Comparison of ENCODE assay signal across 9 cellular contexts in the genomic region with DNA sequence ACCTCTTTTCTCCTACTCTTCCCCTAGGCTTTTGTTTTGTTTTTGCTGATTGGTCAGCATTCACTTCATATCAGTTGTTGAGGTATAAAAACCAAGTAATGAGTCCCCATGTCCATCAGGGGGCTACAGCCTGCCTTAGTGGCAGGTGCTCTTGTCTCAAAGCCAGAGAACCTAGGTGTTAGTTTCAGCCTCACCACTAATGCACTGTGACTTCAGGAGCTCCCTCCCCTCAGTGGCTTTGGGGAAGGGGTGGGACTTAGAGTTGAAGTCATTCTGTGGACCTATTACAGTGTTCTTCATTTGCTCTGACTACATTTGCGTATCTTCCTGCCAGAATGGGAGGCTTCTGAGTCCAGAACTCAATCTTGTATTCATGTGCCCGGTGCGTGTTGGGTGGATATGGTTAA. TPM values are rescaled to one million over a fixed set of nuclear protein-coding genes. Genes with fewer than 3 reads are reported as not detected.
A peak's percentile ranks its signal among the peaks of the same experiment; 100 is the strongest.
DNase-seq lines count a peak whose midpoint lies in the region; ATAC-seq, FAIRE-seq and TF ChIP-seq lines count a peak whose summit lies in the region.
"Had no signal": no experiment of that assay in that cellular context is flagged by ENCODE, and none has a peak within 500 bp of the region (broad histone marks: within the 10 kb centered on the region; RNA-seq: fewer than 3 reads in every experiment).

No MANE protein-coding gene starts in this region.

- H3K4me2 ChIP-seq in astrocyte (ENCODE audit: low read length) (no peak overlapping the region), PC-9 (no peak overlapping the region)

- no peak overlapping the region for H3K4me3 ChIP-seq in astrocyte (ENCODE audit: insufficient read depth, low read depth, low read length)
- no peak overlapping the region for H3K4me3 ChIP-seq in PC-9
- no peak overlapping the region for H3K4me3 ChIP-seq in esophagus muscularis mucosa

- H3K27ac ChIP-seq in astrocyte (ENCODE audit: low read depth, low read length) = no peak overlapping the region
- no peak overlapping the region for H3K27ac ChIP-seq in PC-9
- H3K27ac ChIP-seq in esophagus muscularis mucosa (replicated peaks in 1 of 4) = no peak overlapping the region

- H3K4me1 Mint-ChIP-seq in IgD-negative memory B cell = peaks cover 16 to 35% (median 29%) of the 10 kb centered on the region in 3 donors
- H3K4me1 Mint-ChIP-seq in astrocyte (ENCODE audit: low read depth, unreplicated experiment) = peaks cover 26% of the 10 kb centered on the region

- no peaks in the 10 kb centered on the region for H3K9me2 ChIP-seq in PC-9 (ENCODE audit: insufficient read depth)

- no peak overlapping the region for H2AFZ ChIP-seq in astrocyte (ENCODE audit: low read depth, low read length)
- H2AFZ ChIP-seq in PC-9 = no peak overlapping the region

- H3K9me3 ChIP-seq in astrocyte (ENCODE audit: insufficient read depth, low read depth, low read length) (no peaks in the 10 kb centered on the region), PC-9 (ENCODE audit: insufficient read depth, low read depth) (0 out of 2 replicates have a peak, but pooled peaks cover 8% of the 10 kb centered on the region), esophagus muscularis mucosa (no peaks in the 10 kb centered on the region)

- H3K4me1 ChIP-seq in astrocyte (ENCODE audit: insufficient read depth, low read length) (peaks cover 7% of the 10 kb centered on the region), PC-9 (replicated peaks; ENCODE audit: insufficient read depth) (peaks cover 22% of the 10 kb centered on the region), esophagus muscularis mucosa (peaks cover 33 to 60% (median 54%) of the 10 kb centered on the region in 4 donors)

- H3K9me3 Mint-ChIP-seq in IgD-negative memory B cell (no peaks in the 10 kb centered on the region), astrocyte (ENCODE audit: unreplicated experiment) (no peaks in the 10 kb centered on the region)

- no peak for DNase-seq in astrocyte (ENCODE audit: low read depth)
- DNase-seq in PC-9 = no peak
- no peak for DNase-seq in esophagus muscularis mucosa (ENCODE audit: extremely low spot score)
- DNase-seq in NCI-H524 treated with DMSO at 0.1 percent for 48 hours (lab: John Stamatoyannopoulos, UW) = no peak
- no peak for DNase-seq in GM03348 (ENCODE audit: low spot score)

- WGBS in esophagus muscularis mucosa = 97% methylated on average over 3 of the region's 3 CpGs

- no TSS peak for BruUV-seq in PC-9 (replicated peaks; lab: Mats Ljungman, UMichigan)

- H3K27me3 ChIP-seq in astrocyte (ENCODE audit: insufficient read depth, low read length) (no peaks in the 10 kb centered on the region), PC-9 (ENCODE audit: insufficient read depth, low read depth) (no peaks in the 10 kb centered on the region), esophagus muscularis mucosa (no peaks in the 10 kb centered on the region)

- H3K9ac ChIP-seq in astrocyte (ENCODE audit: low read length) = no peak overlapping the region

- CTCF ChIA-PET in PC-9 (lab: Charles Lee) = no interaction called here

- TF ChIP-seq EP300 in esophagus muscularis mucosa (IDR thresholded peaks at IDR 0.05) = no peak

- H3K79me2 ChIP-seq in astrocyte (ENCODE audit: insufficient read depth, low read length) (peaks cover 74% of the 10 kb centered on the region), PC-9 (ENCODE audit: low read depth) (peaks cover 56% of the 10 kb centered on the region)

- peak; percentile 100 for ATAC-seq in GM21619 (IDR thresholded peaks at IDR 0.05; ENCODE audit: unreplicated experiment)

- intact Hi-C loops in PC-9 (cut with micrococcal nuclease; ENCODE audit: unreplicated experiment) (no loop called here), esophagus muscularis mucosa (cut with DNase I) (no loop called here)

- H3K4me3 Mint-ChIP-seq in IgD-negative memory B cell = peak overlapping the region in 3 of 4 donors; percentile 2 to 25 (median 17)
- H3K4me3 Mint-ChIP-seq in astrocyte (ENCODE audit: unreplicated experiment) = no peak overlapping the region

- no peaks in the 10 kb centered on the region for H3K36me3 ChIP-seq in astrocyte (ENCODE audit: insufficient read depth, low read length)
- H3K36me3 ChIP-seq in PC-9 (ENCODE audit: low read depth) = no peaks in the 10 kb centered on the region; the same call in 1 of the 2 replicates
- H3K36me3 ChIP-seq in esophagus muscularis mucosa = no peaks in the 10 kb centered on the region

- H4K20me1 ChIP-seq in astrocyte (ENCODE audit: insufficient read depth, low read length) = peaks cover 58% of the 10 kb centered on the region
- peaks cover 20% of the 10 kb centered on the region for H4K20me1 ChIP-seq in PC-9 (ENCODE audit: insufficient read depth)

- peaks cover 15% of the 10 kb centered on the region; the same call in 1 of the 2 replicates for H3F3A ChIP-seq in PC-9 (ENCODE audit: insufficient read depth, low read depth)

- peaks cover 2% of the 10 kb centered on the region for H3K36me3 Mint-ChIP-seq in IgD-negative memory B cell
- no peaks in the 10 kb centered on the region for H3K36me3 Mint-ChIP-seq in astrocyte (ENCODE audit: low read depth, unreplicated experiment)

- H3K27me3 Mint-ChIP-seq in IgD-negative memory B cell (no peaks in the 10 kb centered on the region), astrocyte (ENCODE audit: low read depth, unreplicated experiment) (no peaks in the 10 kb centered on the region)

- H3K27ac Mint-ChIP-seq in IgD-negative memory B cell (peak overlapping the region in 2 of 3 donors; percentile 9 to 90), astrocyte (ENCODE audit: unreplicated experiment) (peak overlapping the region; percentile 9)

- POLR2A ChIA-PET in PC-9 (lab: Charles Lee; ENCODE audit: unreplicated experiment) = no interaction called here

- TF ChIP-seq POLR2A in GM18526 (IDR thresholded peaks at IDR 0.05; ENCODE audit: extremely low read depth, insufficient read length) (peak; percentile 38), esophagus muscularis mucosa (IDR thresholded peaks at IDR 0.05; ENCODE audit: low read depth) (no peak)

- TF ChIP-seq CTCF in astrocyte (IDR thresholded peaks at IDR 0.05; ENCODE audit: insufficient read depth, low read depth, low read length) (no peak), PC-9 (conservative IDR thresholded peaks at IDR 0.05) (no peak), esophagus muscularis mucosa (IDR thresholded peaks at IDR 0.05) (no peak)

- no peak for FAIRE-seq in astrocyte (lab: Jason Lieb, UNC)
- FAIRE-seq: islet of Langerhans had no signal

RNA-seq across cellular contexts. Expression of gene NR2C2, which starts 41.6 kb away (rescaled TPM):
- polyA plus RNA-seq in IgD-negative memory B cell = 11.5 TPM
- 36.3 and 38.7 TPM in 2 replicates for total RNA-seq in astrocyte
- total RNA-seq in PC-9 (2021) = 43.4 and 44.1 TPM in 2 replicates
- 10 to 100 TPM; 36.4 to 43.9 (median 40.8) TPM for total RNA-seq in esophagus muscularis mucosa
